8 cellular contexts compared by ENCODE assay signal in the genomic region with DNA sequence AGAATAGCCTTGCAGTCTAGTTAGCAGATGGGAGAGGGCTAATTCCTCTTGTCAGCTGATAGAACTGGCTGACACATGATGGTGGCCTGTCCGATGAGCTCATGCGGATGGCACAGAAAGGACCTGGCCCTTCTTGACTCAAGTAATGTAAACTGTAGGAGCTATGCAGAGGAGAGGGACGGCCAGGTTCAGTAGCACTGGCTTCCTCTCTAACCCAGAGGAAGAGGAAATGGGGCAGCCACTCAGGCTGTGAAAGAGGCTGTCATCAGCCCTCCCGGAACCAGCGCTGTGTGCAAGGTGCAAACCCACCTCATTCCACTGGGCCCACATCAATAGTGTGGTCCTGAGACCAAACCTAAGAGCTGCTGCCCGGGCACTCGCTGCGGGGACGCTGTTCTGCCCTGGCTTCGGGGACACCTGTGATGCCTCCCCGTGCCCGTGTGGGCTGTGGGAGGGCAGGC. TPM values are rescaled to one million over a fixed set of nuclear protein-coding genes. Genes with fewer than 3 reads are reported as not detected.
DNase-seq lines count a peak whose midpoint lies in the region; ATAC-seq and TF ChIP-seq lines count a peak whose summit lies in the region.
"Had no signal": no experiment of that assay in that cellular context is flagged by ENCODE, and none has a peak within 500 bp of the region (broad histone marks: within the 10 kb centered on the region; RNA-seq: fewer than 3 reads in every experiment).

No MANE protein-coding gene starts in this region.

- peak overlapping the region; percentile 28 for H3K27ac ChIP-seq in lower lobe of right lung

- H3K9me3 ChIP-seq in Loucy (ENCODE audit: insufficient read depth, low read depth, low read length) (no peaks in the 10 kb centered on the region), lower lobe of right lung (no peaks in the 10 kb centered on the region)

- no peaks in the 10 kb centered on the region for H3K79me2 ChIP-seq in Loucy (ENCODE audit: insufficient read depth, low read length)

- H3K36me3 ChIP-seq in Loucy (ENCODE audit: insufficient read depth, low read length) (peaks cover 35% of the 10 kb centered on the region; the same call in 1 of the 2 replicates), lower lobe of right lung (peaks cover 88% of the 10 kb centered on the region)

- ATAC-seq in lower lobe of right lung (peak; percentile 56 to 65), GM19463 (IDR thresholded peaks at IDR 0.05; ENCODE audit: unreplicated experiment) (no peak), HG02981 (IDR thresholded peaks at IDR 0.05; ENCODE audit: unreplicated experiment) (no peak)
- ATAC-seq in stimulated activated naive CD8-positive, alpha-beta T cell treated with anti-CD3 and anti-CD28 coated beads, Interleukin-15, Interleukin-2, amounts not matched to agents 100 U/mL and 50 U/mL, for 24 hours = peak; percentile 68

- H3K4me2 ChIP-seq in Loucy (ENCODE audit: low read depth, low read length, poor library complexity, severe bottlenecking) = peak overlapping the region; percentile 72

- peaks cover 19% of the 10 kb centered on the region for H3K4me1 ChIP-seq in Loucy (ENCODE audit: insufficient read depth, low read length, poor library complexity, severe bottlenecking)
- H3K4me1 ChIP-seq in lower lobe of right lung = peaks cover 8% of the 10 kb centered on the region

- no peaks in the 10 kb centered on the region for H4K20me1 ChIP-seq in Loucy (ENCODE audit: insufficient read depth, low read length, poor library complexity, severe bottlenecking)

- DNase-seq in activated CD8-positive, alpha-beta memory T cell treated with anti-CD3 and anti-CD28 coated beads, Interleukin-2, amount 50 U/mL, for 48 hours = peak; percentile 68
- DNase-seq in lower lobe of right lung (no peak), NCI-H1092 treated with DMSO at 0.1 percent for 48 hours (lab: John Stamatoyannopoulos, UW) (no peak)
- DNase-seq in stimulated activated naive CD8-positive, alpha-beta T cell treated with anti-CD3 and anti-CD28 coated beads, Interleukin-15, Interleukin-2, amounts not matched to agents 100 U/mL and 50 U/mL, for 24 hours = peak; percentile 49
- DNase-seq: NCI-H524 had no signal

- no peak overlapping the region for H2AFZ ChIP-seq in Loucy (ENCODE audit: low read length)

- intact Hi-C loops in lower lobe of right lung (cut with DNase I) = no loop called here

- peak overlapping the region; percentile 53 for H3K4me3 ChIP-seq in Loucy (ENCODE audit: low read length, poor library complexity, severe bottlenecking)
- H3K4me3 ChIP-seq in lower lobe of right lung = no peak overlapping the region

- H3F3A ChIP-seq in Loucy (ENCODE audit: low read depth) = no peaks in the 10 kb centered on the region

- TF ChIP-seq CTCF in Loucy (conservative IDR thresholded peaks at IDR 0.05; ENCODE audit: low read length) (no peak), lower lobe of right lung (IDR thresholded peaks at IDR 0.05) (no peak)

- no peaks in the 10 kb centered on the region for H3K9me2 ChIP-seq in Loucy (replicated peaks; ENCODE audit: low read depth, low read length)

- H3K27me3 ChIP-seq in Loucy (ENCODE audit: insufficient read depth, low read length, poor library complexity, severe bottlenecking) (no peaks in the 10 kb centered on the region), lower lobe of right lung (ENCODE audit: low read depth) (no peaks in the 10 kb centered on the region)

- H3K9ac ChIP-seq in Loucy (ENCODE audit: low read depth, low read length, poor library complexity, severe bottlenecking) = peak overlapping the region; percentile 43

RNA-seq across cellular contexts. Expression of gene USE1, which starts 30.7 kb away (rescaled TPM):
- total RNA-seq in lower lobe of right lung = 32.0 TPM

RNA-seq across cellular contexts. Expression of gene OCEL1, which starts 41.6 kb away (rescaled TPM):
- 37.2 TPM for total RNA-seq in lower lobe of right lung

Comparison
In these comparisons a context has a peak if more than half of its experiments do, and no peak if none do; other contexts are left out.
1. DNase-seq: peak in activated CD8-positive, alpha-beta memory T cell treated with anti-CD3 and anti-CD28 coated beads, Interleukin-2, amount 50 U/mL, for 48 hours (single experiment) and stimulated activated naive CD8-positive, alpha-beta T cell treated with anti-CD3 and anti-CD28 coated beads, Interleukin-15, Interleukin-2, amounts not matched to agents 100 U/mL and 50 U/mL, for 24 hours (single experiment); none in lower lobe of right lung (single experiment) and NCI-H1092 treated with DMSO at 0.1 percent for 48 hours (single experiment).
2. ATAC-seq: peak in lower lobe of right lung (2 of 2) and stimulated activated naive CD8-positive, alpha-beta T cell treated with anti-CD3 and anti-CD28 coated beads, Interleukin-15, Interleukin-2, amounts not matched to agents 100 U/mL and 50 U/mL, for 24 hours (single experiment); none in GM19463 (single experiment) and HG02981 (single experiment).